In genomic region chr5:78647411-78647818, GRCh38 we compare ENCODE assay signal across 8 cellular contexts. TPM values are rescaled to one million over a fixed set of nuclear protein-coding genes. Genes with fewer than 3 reads are reported as not detected.
DNase-seq lines count a peak whose midpoint lies in the region; ATAC-seq and TF ChIP-seq lines count a peak whose summit lies in the region.

No MANE protein-coding gene starts in this region.

- no peak for TF ChIP-seq CTCF in spleen (IDR thresholded peaks at IDR 0.05 in 8 of 11, conservative IDR thresholded peaks at IDR 0.05 in 3 of 11)

- H3K27me3 ChIP-seq in spleen (replicated peaks in 1 of 7), result peaks cover 0 to 42% (median 7%) of the 10 kb centered on the region in 7 donors

- no peaks in the 10 kb centered on the region for H3K36me3 ChIP-seq in spleen

- intact Hi-C loops in spleen (cut with DNase I; ENCODE audit: low total_unique reads), result no loop called here

- ATAC-seq in activated naive CD8-positive, alpha-beta T cell treated with anti-CD3 and anti-CD28 coated beads, Interleukin-2, amount 10 ng/mL, durations not matched to agents 7 days and 5 days (ENCODE audit: low read depth), result no peak
- no peak for ATAC-seq in GM18502 (IDR thresholded peaks at IDR 0.05; ENCODE audit: poor library complexity, unreplicated experiment)

- H3K27me3 Mint-ChIP-seq in activated naive CD8-positive, alpha-beta T cell treated with anti-CD3 and anti-CD28 coated beads, Interleukin-2, amount 10 ng/mL, durations not matched to agents 7 days and 5 days, result peaks cover 58% of the 10 kb centered on the region

- POLR2A ChIA-PET in activated naive CD8-positive, alpha-beta T cell treated with anti-CD3 and anti-CD28 coated beads, Interleukin-2, amount 10 ng/mL, durations not matched to agents 7 days and 5 days (lab: Charles Lee), result no interaction called here

- H3K27ac ChIP-seq in spleen, result peak overlapping the region in 2 of 8 donors; percentile 77

- H3K27ac Mint-ChIP-seq in activated naive CD8-positive, alpha-beta T cell treated with anti-CD3 and anti-CD28 coated beads, Interleukin-2, amount 10 ng/mL, durations not matched to agents 7 days and 5 days, result no peak overlapping the region

- DNase-seq in EL (peak; percentile 54), spleen (no peak), NCI-H2171 (lab: John Stamatoyannopoulos, UW) (no peak), OCI-M2 (lab: John Stamatoyannopoulos, UW; ENCODE audit: unreplicated experiment) (no peak)
- no peak for DNase-seq in Jurkat, Clone E6-1 (ENCODE audit: low read depth, low spot score)
- no peak for DNase-seq in activated naive CD8-positive, alpha-beta T cell treated with anti-CD3 and anti-CD28 coated beads, Interleukin-2, amount 10 ng/mL, durations not matched to agents 7 days and 5 days

- H3K4me1 ChIP-seq in spleen, result peaks cover 5 to 30% (median 22%) of the 10 kb centered on the region in 6 donors

- WGBS in spleen, 5 donors, result 2 to 9% (median 4%) methylated on average over 17 of the region's 17 CpGs

- H3K9me3 Mint-ChIP-seq in activated naive CD8-positive, alpha-beta T cell treated with anti-CD3 and anti-CD28 coated beads, Interleukin-2, amount 10 ng/mL, durations not matched to agents 7 days and 5 days, result no peaks in the 10 kb centered on the region

- peak overlapping the region; percentile 70 for H3K4me3 Mint-ChIP-seq in activated naive CD8-positive, alpha-beta T cell treated with anti-CD3 and anti-CD28 coated beads, Interleukin-2, amount 10 ng/mL, durations not matched to agents 7 days and 5 days

- peaks cover 9% of the 10 kb centered on the region for H3K4me1 Mint-ChIP-seq in activated naive CD8-positive, alpha-beta T cell treated with anti-CD3 and anti-CD28 coated beads, Interleukin-2, amount 10 ng/mL, durations not matched to agents 7 days and 5 days

- no peaks in the 10 kb centered on the region for H3K9me3 ChIP-seq in iPS-18c (ENCODE audit: control insufficient read depth, insufficient read depth, low read length)
- no peaks in the 10 kb centered on the region for H3K9me3 ChIP-seq in spleen

- TF ChIP-seq POLR2A in spleen (IDR thresholded peaks at IDR 0.05), result no peak

- H3K4me3 ChIP-seq in Jurkat, Clone E6-1 (ENCODE audit: low read length), result peak overlapping the region; percentile 50
- peak overlapping the region; percentile 69 for H3K4me3 ChIP-seq in iPS-18c (ENCODE audit: insufficient read depth, low read depth, low read length)
- H3K4me3 ChIP-seq in spleen, result peak overlapping the region; percentile 52 to 85 (median 62)

- no peaks in the 10 kb centered on the region for H3K36me3 Mint-ChIP-seq in activated naive CD8-positive, alpha-beta T cell treated with anti-CD3 and anti-CD28 coated beads, Interleukin-2, amount 10 ng/mL, durations not matched to agents 7 days and 5 days

RNA-seq across cellular contexts. Expression of gene LHFPL2, which starts 1.2 kb away (rescaled TPM):
- 3.4 TPM for polyA plus RNA-seq in Jurkat, Clone E6-1 (2012; ENCODE audit: insufficient read depth, insufficient read length)
- 1 to 10 TPM; 2.4 to 2.8 TPM for total RNA-seq in activated naive CD8-positive, alpha-beta T cell treated with anti-CD3 and anti-CD28 coated beads, Interleukin-2, amount 10 ng/mL, durations not matched to agents 7 days and 5 days
- total RNA-seq in spleen, result 10 to 100 TPM in 4 of 7 donors, 1 to 10 TPM in 3; 8.4 to 14.6 (median 10.1) TPM
- 1 to 10 TPM; 4.8 to 9.6 (median 6.2) TPM for polyA plus RNA-seq in spleen
